Comparison of ENCODE assay signal across 25 cellular contexts in genomic region chr20:17109307-17109706, GRCh38.
"Had no signal": no experiment of that assay in that cellular context is flagged by ENCODE, and none has a peak within 500 bp of the region (broad histone marks: within the 10 kb centered on the region; RNA-seq: fewer than 3 reads in every experiment).

No MANE protein-coding gene starts in this region.

- H3K36me3 ChIP-seq: neural progenitor cell, prostate gland, transverse colon, uterus had no signal

- H3K4me2 ChIP-seq: hepatocyte, neural progenitor cell had no signal

- H3K4me1 Mint-ChIP-seq: activated CD4-positive, alpha-beta T cell treated with anti-CD3 and anti-CD28 coated beads, Interleukin-2, amount 10 ng/mL, durations not matched to agents 24 days and 14 days; activated naive CD4-positive, alpha-beta T cell treated with anti-CD3 and anti-CD28 coated beads, Interleukin-2, amount 10 ng/mL, durations not matched to agents 7 days and 5 days; activated naive CD8-positive, alpha-beta T cell treated with anti-CD3 and anti-CD28 coated beads, Interleukin-2, amount 50 U/mL, for 24 hours; brain; endodermal cell; naive B cell; neural progenitor cell had no signal

- H3K4me1 ChIP-seq: foreskin keratinocyte, neural progenitor cell, prostate gland, transverse colon, uterus had no signal

- H3K9me3 Mint-ChIP-seq: activated CD4-positive, alpha-beta T cell treated with anti-CD3 and anti-CD28 coated beads, Interleukin-2, amount 10 ng/mL, durations not matched to agents 24 days and 14 days; activated T-cell treated with anti-CD3 and anti-CD28 coated beads, Interleukin-2, amount 50 U/mL, for 4 hours; endodermal cell had no signal

- H3K36me3 Mint-ChIP-seq: activated naive CD4-positive, alpha-beta T cell treated with anti-CD3 and anti-CD28 coated beads, Interleukin-2, amount 10 ng/mL, durations not matched to agents 7 days and 5 days; brain; naive B cell; neural progenitor cell had no signal

- H3K27ac ChIP-seq: epithelial cell of prostate, foreskin keratinocyte, hepatocyte, neural progenitor cell, prostate gland, transverse colon, uterus had no signal

- H3K27ac Mint-ChIP-seq: activated CD4-positive, alpha-beta T cell treated with anti-CD3 and anti-CD28 coated beads, Interleukin-2, amount 10 ng/mL, durations not matched to agents 24 days and 14 days; activated CD8-positive, alpha-beta T cell treated with anti-CD3 and anti-CD28 coated beads, Interleukin-2, amount 10 ng/mL, durations not matched to agents 7 days and 5 days; activated naive CD4-positive, alpha-beta T cell treated with anti-CD3 and anti-CD28 coated beads, Interleukin-2, amount 10 ng/mL, durations not matched to agents 7 days and 5 days; activated naive CD8-positive, alpha-beta T cell treated with anti-CD3 and anti-CD28 coated beads, Interleukin-2, amount 50 U/mL, for 24 hours; brain; endodermal cell; naive B cell; neural progenitor cell; stimulated activated naive CD8-positive, alpha-beta T cell treated with anti-CD3 and anti-CD28 coated beads, Interleukin-15, Interleukin-2, amounts not matched to agents 100 ng/mL and 50 ng/mL, for 24 hours had no signal

- H2AFZ ChIP-seq: hepatocyte, neural progenitor cell had no signal

- H3K27me3 Mint-ChIP-seq: activated CD4-positive, alpha-beta T cell treated with anti-CD3 and anti-CD28 coated beads, Interleukin-2, amount 10 ng/mL, durations not matched to agents 24 days and 14 days; activated naive CD4-positive, alpha-beta T cell treated with anti-CD3 and anti-CD28 coated beads, Interleukin-2, amount 10 ng/mL, durations not matched to agents 7 days and 5 days; activated naive CD8-positive, alpha-beta T cell treated with anti-CD3 and anti-CD28 coated beads, Interleukin-2, amount 50 U/mL, for 24 hours; brain; naive B cell; stimulated activated naive CD8-positive, alpha-beta T cell treated with anti-CD3 and anti-CD28 coated beads, Interleukin-15, Interleukin-2, amounts not matched to agents 100 ng/mL and 50 ng/mL, for 24 hours had no signal

- DNase-seq: activated CD4-positive, alpha-beta T cell treated with anti-CD3 and anti-CD28 coated beads, Interleukin-2, amount 10 ng/mL, durations not matched to agents 24 days and 14 days; activated CD8-positive, alpha-beta T cell treated with anti-CD3 and anti-CD28 coated beads, Interleukin-2, amount 10 ng/mL, durations not matched to agents 7 days and 5 days; activated naive CD4-positive, alpha-beta T cell treated with anti-CD3 and anti-CD28 coated beads, Interleukin-2, amount 10 ng/mL, durations not matched to agents 7 days and 5 days; activated naive CD8-positive, alpha-beta T cell treated with anti-CD3 and anti-CD28 coated beads, Interleukin-2, amount 50 U/mL, for 24 hours; activated T-cell treated with anti-CD3 and anti-CD28 coated beads, Interleukin-2, amount 50 U/mL, for 4 hours; anterior cingulate cortex; caudate nucleus; endodermal cell; foreskin keratinocyte; left cardiac atrium; mesenchymal stem cell; mucosa of descending colon; naive B cell; right cardiac atrium; small intestine; stimulated activated CD4-positive, alpha-beta T cell treated with anti-CD3 and anti-CD28 coated beads, Interleukin-15, amount 100 ng/mL, for 24 hours; stimulated activated CD4-positive, alpha-beta T cell treated with anti-CD3 and anti-CD28 coated beads, Interleukin-2, amount 100 ng/mL, for 48 hours; transverse colon; uterus had no signal

- H3K79me2 ChIP-seq: hepatocyte had no signal

- H3K4me3 Mint-ChIP-seq: activated CD4-positive, alpha-beta T cell treated with anti-CD3 and anti-CD28 coated beads, Interleukin-2, amount 10 ng/mL, durations not matched to agents 24 days and 14 days; activated CD8-positive, alpha-beta T cell treated with anti-CD3 and anti-CD28 coated beads, Interleukin-2, amount 10 ng/mL, durations not matched to agents 7 days and 5 days; activated naive CD4-positive, alpha-beta T cell treated with anti-CD3 and anti-CD28 coated beads, Interleukin-2, amount 10 ng/mL, durations not matched to agents 7 days and 5 days; activated naive CD8-positive, alpha-beta T cell treated with anti-CD3 and anti-CD28 coated beads, Interleukin-2, amount 50 U/mL, for 24 hours; activated T-cell treated with anti-CD3 and anti-CD28 coated beads, Interleukin-2, amount 50 U/mL, for 4 hours; brain; endodermal cell; naive B cell; neural progenitor cell; stimulated activated naive CD8-positive, alpha-beta T cell treated with anti-CD3 and anti-CD28 coated beads, Interleukin-15, Interleukin-2, amounts not matched to agents 100 ng/mL and 50 ng/mL, for 24 hours had no signal

- H3K9me3 ChIP-seq: mucosa of descending colon, prostate gland, transverse colon, uterus had no signal

- H3K27me3 ChIP-seq: foreskin keratinocyte, hepatocyte, neural progenitor cell, transverse colon, uterus had no signal

- H3K4me3 ChIP-seq: hepatocyte, mucosa of descending colon, neural progenitor cell, prostate gland, transverse colon, uterus had no signal
